ENCODE assay signal across 9 cellular contexts in genomic region chr13:49219647-49220034, GRCh38. TPM values are rescaled to one million over a fixed set of nuclear protein-coding genes. Genes with fewer than 3 reads are reported as not detected.
DNase-seq lines count a peak whose midpoint lies in the region; ATAC-seq and TF ChIP-seq lines count a peak whose summit lies in the region.
"Had no signal": no experiment of that assay in that cellular context is flagged by ENCODE, and none has a peak within 500 bp of the region (broad histone marks: within the 10 kb centered on the region; RNA-seq: fewer than 3 reads in every experiment).

No MANE protein-coding gene starts in this region.

- peak; percentile 18 to 19 for DNase-seq in activated CD4-positive, alpha-beta T cell treated with anti-CD3 and anti-CD28 coated beads, Interleukin-2, amount 50 U/mL, for 48 hours
- DNase-seq in activated CD4-positive, alpha-beta T cell treated with anti-CD3 and anti-CD28 coated beads for 4 hours, result no peak
- DNase-seq in activated CD4-positive, alpha-beta memory T cell treated with anti-CD3 and anti-CD28 coated beads, Interleukin-2, amount 10 ng/mL, durations not matched to agents 7 days and 5 days, result no peak
- no peak for DNase-seq in left lung
- no peak for DNase-seq in NCI-H446 (lab: John Stamatoyannopoulos, UW)
- DNase-seq in DMS79 treated with DMSO at 0.1 percent for 48 hours (lab: John Stamatoyannopoulos, UW), result no peak

- no peaks in the 10 kb centered on the region for H3K9me3 Mint-ChIP-seq in activated CD4-positive, alpha-beta memory T cell treated with anti-CD3 and anti-CD28 coated beads, Interleukin-2, amount 10 ng/mL, durations not matched to agents 7 days and 5 days

- no peak overlapping the region for H3K27ac Mint-ChIP-seq in activated CD4-positive, alpha-beta memory T cell treated with anti-CD3 and anti-CD28 coated beads, Interleukin-2, amount 10 ng/mL, durations not matched to agents 7 days and 5 days

- peaks cover 8 to 39% of the 10 kb centered on the region in 2 donors for H3K4me1 ChIP-seq in left lung
- peaks cover 0 to 26% (median 20%) of the 10 kb centered on the region in 5 donors for H3K4me1 ChIP-seq in subcutaneous abdominal adipose tissue (ENCODE audit: control insufficient read depth in 5 of 5, insufficient read depth in 5 of 5, low read length in 5 of 5)

- H3K4me3 Mint-ChIP-seq in activated CD4-positive, alpha-beta memory T cell treated with anti-CD3 and anti-CD28 coated beads, Interleukin-2, amount 10 ng/mL, durations not matched to agents 7 days and 5 days, result peak overlapping the region; percentile 44

- H3K36me3 ChIP-seq in left lung, result no peaks in the 10 kb centered on the region
- no peaks in the 10 kb centered on the region for H3K36me3 ChIP-seq in subcutaneous abdominal adipose tissue (ENCODE audit: control insufficient read depth in 5 of 5, insufficient read depth in 5 of 5, low read length in 5 of 5)

- peak overlapping the region; percentile 17 to 36 for H3K4me3 ChIP-seq in left lung
- peak overlapping the region; percentile 35 to 74 (median 58) for H3K4me3 ChIP-seq in subcutaneous abdominal adipose tissue (ENCODE audit: low read depth in 1 of 5, low read length in 5 of 5)

- intact Hi-C loops in left lung (cut with DNase I), result no loop called here

- no peak overlapping the region for H3K27ac ChIP-seq in left lung
- no peak overlapping the region for H3K27ac ChIP-seq in subcutaneous abdominal adipose tissue (ENCODE audit: low read depth, low read length)
- H3K27ac ChIP-seq: C4-2B had no signal

- H3K4me1 Mint-ChIP-seq in activated CD4-positive, alpha-beta memory T cell treated with anti-CD3 and anti-CD28 coated beads, Interleukin-2, amount 10 ng/mL, durations not matched to agents 7 days and 5 days, result peaks cover 27% of the 10 kb centered on the region

- CTCF ChIA-PET in activated CD4-positive, alpha-beta memory T cell treated with anti-CD3 and anti-CD28 coated beads, Interleukin-2, amount 10 ng/mL, durations not matched to agents 7 days and 5 days (lab: Charles Lee), result interaction anchor here (0.8 to 1.4 kb wide), 2 partner anchors 17 to 29 kb away, joined by 3 to 4 read pairs; no protein-coding TSS in a partner anchor

- no peak for ATAC-seq in left lung
- ATAC-seq in HG02970 (IDR thresholded peaks at IDR 0.05; ENCODE audit: low FRiP score, unreplicated experiment), result no peak

- POLR2A ChIA-PET in activated CD4-positive, alpha-beta memory T cell treated with anti-CD3 and anti-CD28 coated beads, Interleukin-2, amount 10 ng/mL, durations not matched to agents 7 days and 5 days (lab: Charles Lee), result interaction anchor here (0.5 kb wide), 1 partner anchor 573 kb away, joined by 3 read pairs; no protein-coding TSS in a partner anchor

- H3K36me3 Mint-ChIP-seq in activated CD4-positive, alpha-beta memory T cell treated with anti-CD3 and anti-CD28 coated beads, Interleukin-2, amount 10 ng/mL, durations not matched to agents 7 days and 5 days (ENCODE audit: low read depth), result no peaks in the 10 kb centered on the region

- H3K27me3 ChIP-seq in left lung (peaks cover 48 to 63% of the 10 kb centered on the region in 2 donors), subcutaneous abdominal adipose tissue (ENCODE audit: control insufficient read depth in 5 of 5, insufficient read depth in 4 of 5, low read length in 5 of 5) (peaks cover 29 to 53% (median 40%) of the 10 kb centered on the region in 5 donors)

- H3K27me3 Mint-ChIP-seq in activated CD4-positive, alpha-beta memory T cell treated with anti-CD3 and anti-CD28 coated beads, Interleukin-2, amount 10 ng/mL, durations not matched to agents 7 days and 5 days, result peaks cover 63% of the 10 kb centered on the region

- no peaks in the 10 kb centered on the region for H3K9me3 ChIP-seq in left lung
- no peaks in the 10 kb centered on the region for H3K9me3 ChIP-seq in subcutaneous abdominal adipose tissue (ENCODE audit: control insufficient read depth in 5 of 5, low read length in 5 of 5)

- no peak overlapping the region for H3K9ac ChIP-seq in subcutaneous abdominal adipose tissue (ENCODE audit: low read length in 5 of 5)

- TF ChIP-seq CTCF in left lung (IDR thresholded peaks at IDR 0.05), result no peak

RNA-seq across cellular contexts. Expression of gene MLNR, which starts 0.5 kb away (rescaled TPM):
- total RNA-seq in activated CD4-positive, alpha-beta memory T cell treated with anti-CD3 and anti-CD28 coated beads, Interleukin-2, amount 10 ng/mL, durations not matched to agents 7 days and 5 days, result not detected
- total RNA-seq in left lung, result not detected

RNA-seq across cellular contexts. Expression of gene CDADC1, which starts 28.1 kb away (rescaled TPM):
- 10 to 100 TPM; 12.8 to 16.7 TPM for total RNA-seq in activated CD4-positive, alpha-beta memory T cell treated with anti-CD3 and anti-CD28 coated beads, Interleukin-2, amount 10 ng/mL, durations not matched to agents 7 days and 5 days
- 10 to 100 TPM; 11.6 to 12.9 TPM for total RNA-seq in left lung

Comparison
In these comparisons a context has a peak if more than half of its experiments do, and no peak if none do; other contexts are left out.
1. DNase-seq: peak in activated CD4-positive, alpha-beta T cell treated with anti-CD3 and anti-CD28 coated beads, Interleukin-2, amount 50 U/mL, for 48 hours (2 of 2); none in activated CD4-positive, alpha-beta T cell treated with anti-CD3 and anti-CD28 coated beads for 4 hours (0 of 2), activated CD4-positive, alpha-beta memory T cell treated with anti-CD3 and anti-CD28 coated beads, Interleukin-2, amount 10 ng/mL, durations not matched to agents 7 days and 5 days (single experiment), left lung (0 of 2), NCI-H446 (0 of 2) and DMS79 treated with DMSO at 0.1 percent for 48 hours (single experiment).